Comparison of ENCODE assay signal across 8 cellular contexts in the genomic region with DNA sequence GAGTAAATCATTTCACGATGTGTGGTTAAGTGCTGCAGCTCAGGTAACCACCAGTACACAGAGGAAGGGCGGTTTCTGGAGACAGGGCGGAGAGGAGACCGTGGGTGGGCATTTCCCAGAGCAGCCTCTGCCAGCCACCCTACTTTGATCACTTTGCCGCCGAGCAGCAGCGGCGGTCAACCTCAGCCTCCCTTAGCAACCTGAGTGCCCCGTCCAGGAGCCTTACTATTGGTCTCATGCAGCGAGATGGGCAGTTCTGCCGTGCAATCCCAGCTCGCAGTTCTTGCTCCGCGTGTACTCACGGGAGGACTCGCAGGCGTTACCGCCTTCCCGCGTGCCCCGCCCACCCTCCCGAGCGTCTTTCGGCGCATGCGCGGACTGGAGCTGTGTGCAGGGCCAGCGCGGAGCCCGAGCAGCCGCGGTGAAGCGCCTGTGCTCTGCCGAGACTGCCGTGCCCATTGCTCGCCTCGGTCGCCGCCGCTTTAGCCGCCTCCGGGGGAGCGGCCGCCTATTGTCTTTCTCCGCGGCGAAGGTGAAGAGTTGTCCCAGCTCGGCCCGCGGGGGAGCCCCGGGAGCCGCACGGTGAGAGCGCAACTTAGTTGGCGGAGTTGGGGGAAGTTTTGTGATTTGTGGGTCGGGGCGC. TPM values are rescaled to one million over a fixed set of nuclear protein-coding genes. Genes with fewer than 3 reads are reported as not detected.
DNase-seq lines count a peak whose midpoint lies in the region; ATAC-seq and TF ChIP-seq lines count a peak whose summit lies in the region.

A gene with protein sequence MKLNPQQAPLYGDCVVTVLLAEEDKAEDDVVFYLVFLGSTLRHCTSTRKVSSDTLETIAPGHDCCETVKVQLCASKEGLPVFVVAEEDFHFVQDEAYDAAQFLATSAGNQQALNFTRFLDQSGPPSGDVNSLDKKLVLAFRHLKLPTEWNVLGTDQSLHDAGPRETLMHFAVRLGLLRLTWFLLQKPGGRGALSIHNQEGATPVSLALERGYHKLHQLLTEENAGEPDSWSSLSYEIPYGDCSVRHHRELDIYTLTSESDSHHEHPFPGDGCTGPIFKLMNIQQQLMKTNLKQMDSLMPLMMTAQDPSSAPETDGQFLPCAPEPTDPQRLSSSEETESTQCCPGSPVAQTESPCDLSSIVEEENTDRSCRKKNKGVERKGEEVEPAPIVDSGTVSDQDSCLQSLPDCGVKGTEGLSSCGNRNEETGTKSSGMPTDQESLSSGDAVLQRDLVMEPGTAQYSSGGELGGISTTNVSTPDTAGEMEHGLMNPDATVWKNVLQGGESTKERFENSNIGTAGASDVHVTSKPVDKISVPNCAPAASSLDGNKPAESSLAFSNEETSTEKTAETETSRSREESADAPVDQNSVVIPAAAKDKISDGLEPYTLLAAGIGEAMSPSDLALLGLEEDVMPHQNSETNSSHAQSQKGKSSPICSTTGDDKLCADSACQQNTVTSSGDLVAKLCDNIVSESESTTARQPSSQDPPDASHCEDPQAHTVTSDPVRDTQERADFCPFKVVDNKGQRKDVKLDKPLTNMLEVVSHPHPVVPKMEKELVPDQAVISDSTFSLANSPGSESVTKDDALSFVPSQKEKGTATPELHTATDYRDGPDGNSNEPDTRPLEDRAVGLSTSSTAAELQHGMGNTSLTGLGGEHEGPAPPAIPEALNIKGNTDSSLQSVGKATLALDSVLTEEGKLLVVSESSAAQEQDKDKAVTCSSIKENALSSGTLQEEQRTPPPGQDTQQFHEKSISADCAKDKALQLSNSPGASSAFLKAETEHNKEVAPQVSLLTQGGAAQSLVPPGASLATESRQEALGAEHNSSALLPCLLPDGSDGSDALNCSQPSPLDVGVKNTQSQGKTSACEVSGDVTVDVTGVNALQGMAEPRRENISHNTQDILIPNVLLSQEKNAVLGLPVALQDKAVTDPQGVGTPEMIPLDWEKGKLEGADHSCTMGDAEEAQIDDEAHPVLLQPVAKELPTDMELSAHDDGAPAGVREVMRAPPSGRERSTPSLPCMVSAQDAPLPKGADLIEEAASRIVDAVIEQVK (N-terminal part only) (plus strand): TSS at position 387 of the 643 bp plus-strand sequence. CDS start 105,118 bp downstream, outside the sequence.

- peak in 1 of 2 donors; percentile 31 for TF ChIP-seq RAD21 in liver (IDR thresholded peaks at IDR 0.05)

- ATAC-seq in GM19397 (IDR thresholded peaks at IDR 0.05; ENCODE audit: unreplicated experiment) (peak; percentile 88), HG03565 (IDR thresholded peaks at IDR 0.05; ENCODE audit: unreplicated experiment) (peak; percentile 85)

- H3K9ac ChIP-seq in liver (ENCODE audit: low read depth in 1 of 2, low read length in 2 of 2), result peak within 1 kb of the TSS; percentile 71 to 75

- H3K36me3 ChIP-seq in liver (ENCODE audit: control insufficient read depth in 4 of 4, insufficient read depth in 3 of 4, low read depth in 1 of 4, low read length in 3 of 4), result no peaks in the 10 kb centered on the region

- TF ChIP-seq CTCF in liver (IDR thresholded peaks at IDR 0.05; ENCODE audit: low read depth, low read length, missing input control), result no peak

- peak within 1 kb of the TSS; percentile 71 to 94 (median 79) for H3K4me3 ChIP-seq in liver (ENCODE audit: low read depth in 1 of 3, low read length in 3 of 3)

- peak within 1 kb of the TSS; percentile 88 to 89 for H3K27ac ChIP-seq in liver (ENCODE audit: low read depth in 1 of 2, low read length in 2 of 2)

- H3K27me3 ChIP-seq in liver (ENCODE audit: control insufficient read depth in 4 of 4, insufficient read depth in 4 of 4, low read length in 3 of 4), result no peaks in the 10 kb centered on the region

- H3K4me1 ChIP-seq in liver (ENCODE audit: control insufficient read depth in 4 of 4, insufficient read depth in 4 of 4, low read length in 3 of 4), result peaks cover 0 to 10% (median 4%) of the 10 kb centered on the region in 4 donors

- H3K9me3 ChIP-seq in liver (ENCODE audit: control insufficient read depth in 4 of 4, low read length in 3 of 4), result no peaks in the 10 kb centered on the region

- DNase-seq in CD1c-positive myeloid dendritic cell (ENCODE audit: extremely low spot score), result peak; percentile 97
- DNase-seq in NCI-H748 treated with DMSO at 0.1 percent for 48 hours (lab: John Stamatoyannopoulos, UW), result peak; percentile 91
- peak; percentile 78 to 92 for DNase-seq in activated CD4-positive, alpha-beta T cell treated with anti-CD3 and anti-CD28 coated beads, Interleukin-2, amount 50 U/mL, for 24 hours (ENCODE audit: low read depth in 1 of 2, low spot score in 1 of 2)
- peak; percentile 99 for DNase-seq in dermis microvascular lymphatic vessel endothelial cell (ENCODE audit: low read depth in 2 of 2)
- peak; percentile 90 for DNase-seq in stimulated activated CD4-positive, alpha-beta T cell treated with anti-CD3 and anti-CD28 coated beads, Interleukin-4, amount 100 ng/mL, for 1 hour

- WGBS in liver, result under 1% methylated on average over 57 of the region's 57 CpGs

TF ChIP-seq in liver, 16 proteins besides CTCF, POLR2A, EP300 and RAD21:
- TF ChIP-seq, protein P1, sequence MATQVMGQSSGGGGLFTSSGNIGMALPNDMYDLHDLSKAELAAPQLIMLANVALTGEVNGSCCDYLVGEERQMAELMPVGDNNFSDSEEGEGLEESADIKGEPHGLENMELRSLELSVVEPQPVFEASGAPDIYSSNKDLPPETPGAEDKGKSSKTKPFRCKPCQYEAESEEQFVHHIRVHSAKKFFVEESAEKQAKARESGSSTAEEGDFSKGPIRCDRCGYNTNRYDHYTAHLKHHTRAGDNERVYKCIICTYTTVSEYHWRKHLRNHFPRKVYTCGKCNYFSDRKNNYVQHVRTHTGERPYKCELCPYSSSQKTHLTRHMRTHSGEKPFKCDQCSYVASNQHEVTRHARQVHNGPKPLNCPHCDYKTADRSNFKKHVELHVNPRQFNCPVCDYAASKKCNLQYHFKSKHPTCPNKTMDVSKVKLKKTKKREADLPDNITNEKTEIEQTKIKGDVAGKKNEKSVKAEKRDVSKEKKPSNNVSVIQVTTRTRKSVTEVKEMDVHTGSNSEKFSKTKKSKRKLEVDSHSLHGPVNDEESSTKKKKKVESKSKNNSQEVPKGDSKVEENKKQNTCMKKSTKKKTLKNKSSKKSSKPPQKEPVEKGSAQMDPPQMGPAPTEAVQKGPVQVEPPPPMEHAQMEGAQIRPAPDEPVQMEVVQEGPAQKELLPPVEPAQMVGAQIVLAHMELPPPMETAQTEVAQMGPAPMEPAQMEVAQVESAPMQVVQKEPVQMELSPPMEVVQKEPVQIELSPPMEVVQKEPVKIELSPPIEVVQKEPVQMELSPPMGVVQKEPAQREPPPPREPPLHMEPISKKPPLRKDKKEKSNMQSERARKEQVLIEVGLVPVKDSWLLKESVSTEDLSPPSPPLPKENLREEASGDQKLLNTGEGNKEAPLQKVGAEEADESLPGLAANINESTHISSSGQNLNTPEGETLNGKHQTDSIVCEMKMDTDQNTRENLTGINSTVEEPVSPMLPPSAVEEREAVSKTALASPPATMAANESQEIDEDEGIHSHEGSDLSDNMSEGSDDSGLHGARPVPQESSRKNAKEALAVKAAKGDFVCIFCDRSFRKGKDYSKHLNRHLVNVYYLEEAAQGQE (IDR thresholded peaks at IDR 0.05), result peak; percentile 12
- peak; percentile 83 for TF ChIP-seq SP1 (IDR thresholded peaks at IDR 0.05)
- no peak for TF ChIP-seq FOXA1 (IDR thresholded peaks at IDR 0.05)
- no peak for TF ChIP-seq EGR1 (IDR thresholded peaks at IDR 0.05; ENCODE audit: low read depth in 2 of 2)
- TF ChIP-seq YY1 (IDR thresholded peaks at IDR 0.05), result peak; percentile 79
- TF ChIP-seq, protein P2, sequence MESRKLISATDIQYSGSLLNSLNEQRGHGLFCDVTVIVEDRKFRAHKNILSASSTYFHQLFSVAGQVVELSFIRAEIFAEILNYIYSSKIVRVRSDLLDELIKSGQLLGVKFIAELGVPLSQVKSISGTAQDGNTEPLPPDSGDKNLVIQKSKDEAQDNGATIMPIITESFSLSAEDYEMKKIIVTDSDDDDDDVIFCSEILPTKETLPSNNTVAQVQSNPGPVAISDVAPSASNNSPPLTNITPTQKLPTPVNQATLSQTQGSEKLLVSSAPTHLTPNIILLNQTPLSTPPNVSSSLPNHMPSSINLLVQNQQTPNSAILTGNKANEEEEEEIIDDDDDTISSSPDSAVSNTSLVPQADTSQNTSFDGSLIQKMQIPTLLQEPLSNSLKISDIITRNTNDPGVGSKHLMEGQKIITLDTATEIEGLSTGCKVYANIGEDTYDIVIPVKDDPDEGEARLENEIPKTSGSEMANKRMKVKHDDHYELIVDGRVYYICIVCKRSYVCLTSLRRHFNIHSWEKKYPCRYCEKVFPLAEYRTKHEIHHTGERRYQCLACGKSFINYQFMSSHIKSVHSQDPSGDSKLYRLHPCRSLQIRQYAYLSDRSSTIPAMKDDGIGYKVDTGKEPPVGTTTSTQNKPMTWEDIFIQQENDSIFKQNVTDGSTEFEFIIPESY (IDR thresholded peaks at IDR 0.05), result peak; percentile 32

RNA-seq across cellular contexts. Expression of the gene that starts here (rescaled TPM):
- total RNA-seq in dermis microvascular lymphatic vessel endothelial cell (54.7 and 56.3 TPM in 2 replicates), liver (10 to 100 TPM; 37.9 to 92.3 TPM)
- polyA plus RNA-seq in liver, result 10 to 100 TPM; 18.6 to 37.0 TPM

Comparison
In these comparisons a context has a peak if more than half of its experiments do, and no peak if none do; other contexts are left out.
1. Peak in every context shown above with its lines: DNase-seq, ATAC-seq, H3K4me3 ChIP-seq and H3K27ac ChIP-seq.